ENCODE assay signal across 1 cellular context in the genomic region with DNA sequence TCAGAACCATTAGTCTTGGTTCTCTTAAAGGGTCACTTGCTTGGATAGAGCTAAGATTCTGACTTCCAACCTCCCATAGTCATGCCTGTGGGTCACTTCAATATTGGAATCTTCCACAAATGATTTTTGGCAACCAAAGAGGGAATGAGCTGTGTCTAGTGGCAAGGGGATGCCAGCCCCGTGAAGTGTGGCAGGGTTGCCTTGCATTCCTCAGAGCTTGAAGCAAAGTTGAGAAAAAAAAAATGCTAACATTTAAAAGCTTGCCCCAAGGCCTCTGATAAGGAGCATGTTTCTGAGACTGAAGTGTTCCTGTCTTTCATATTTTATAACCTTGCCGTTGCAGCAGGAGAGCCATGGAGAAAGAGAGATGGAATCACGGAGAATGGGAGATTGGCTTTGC.
TF ChIP-seq lines count a peak whose summit lies in the region.

No MANE protein-coding gene starts in this region.

TF ChIP-seq in GM23338, 12 proteins besides CTCF, POLR2A, EP300 and RAD21:
- TF ChIP-seq CREB1 (CRISPR knock-in tag; IDR thresholded peaks at IDR 0.05; ENCODE audit: low read depth) (no peak), ZNF114 (CRISPR knock-in tag; IDR thresholded peaks at IDR 0.05) (no peak), JUNB (IDR thresholded peaks at IDR 0.05; ENCODE audit: unreplicated experiment) (no peak), STAT1 (IDR thresholded peaks at IDR 0.05; ENCODE audit: unreplicated experiment) (no peak), ZNF462 (CRISPR knock-in tag; IDR thresholded peaks at IDR 0.05) (no peak), ETS1 (IDR thresholded peaks at IDR 0.05) (no peak), EZH2phosphoT487 (IDR thresholded peaks at IDR 0.05; ENCODE audit: unreplicated experiment) (no peak), ZNF331 (CRISPR knock-in tag; IDR thresholded peaks at IDR 0.05; ENCODE audit: low read depth) (no peak), EZH2 (IDR thresholded peaks at IDR 0.05; ENCODE audit: low read depth, unreplicated experiment) (no peak), POLR2AphosphoS5 (IDR thresholded peaks at IDR 0.05; ENCODE audit: low read depth) (no peak), NANOG (IDR thresholded peaks at IDR 0.05; ENCODE audit: borderline replicate concordance) (no peak)
- TF ChIP-seq, protein P1, sequence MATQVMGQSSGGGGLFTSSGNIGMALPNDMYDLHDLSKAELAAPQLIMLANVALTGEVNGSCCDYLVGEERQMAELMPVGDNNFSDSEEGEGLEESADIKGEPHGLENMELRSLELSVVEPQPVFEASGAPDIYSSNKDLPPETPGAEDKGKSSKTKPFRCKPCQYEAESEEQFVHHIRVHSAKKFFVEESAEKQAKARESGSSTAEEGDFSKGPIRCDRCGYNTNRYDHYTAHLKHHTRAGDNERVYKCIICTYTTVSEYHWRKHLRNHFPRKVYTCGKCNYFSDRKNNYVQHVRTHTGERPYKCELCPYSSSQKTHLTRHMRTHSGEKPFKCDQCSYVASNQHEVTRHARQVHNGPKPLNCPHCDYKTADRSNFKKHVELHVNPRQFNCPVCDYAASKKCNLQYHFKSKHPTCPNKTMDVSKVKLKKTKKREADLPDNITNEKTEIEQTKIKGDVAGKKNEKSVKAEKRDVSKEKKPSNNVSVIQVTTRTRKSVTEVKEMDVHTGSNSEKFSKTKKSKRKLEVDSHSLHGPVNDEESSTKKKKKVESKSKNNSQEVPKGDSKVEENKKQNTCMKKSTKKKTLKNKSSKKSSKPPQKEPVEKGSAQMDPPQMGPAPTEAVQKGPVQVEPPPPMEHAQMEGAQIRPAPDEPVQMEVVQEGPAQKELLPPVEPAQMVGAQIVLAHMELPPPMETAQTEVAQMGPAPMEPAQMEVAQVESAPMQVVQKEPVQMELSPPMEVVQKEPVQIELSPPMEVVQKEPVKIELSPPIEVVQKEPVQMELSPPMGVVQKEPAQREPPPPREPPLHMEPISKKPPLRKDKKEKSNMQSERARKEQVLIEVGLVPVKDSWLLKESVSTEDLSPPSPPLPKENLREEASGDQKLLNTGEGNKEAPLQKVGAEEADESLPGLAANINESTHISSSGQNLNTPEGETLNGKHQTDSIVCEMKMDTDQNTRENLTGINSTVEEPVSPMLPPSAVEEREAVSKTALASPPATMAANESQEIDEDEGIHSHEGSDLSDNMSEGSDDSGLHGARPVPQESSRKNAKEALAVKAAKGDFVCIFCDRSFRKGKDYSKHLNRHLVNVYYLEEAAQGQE (IDR thresholded peaks at IDR 0.05; ENCODE audit: unreplicated experiment): no peak
